ENCODE assay signal across 8 cellular contexts in the genomic region with DNA sequence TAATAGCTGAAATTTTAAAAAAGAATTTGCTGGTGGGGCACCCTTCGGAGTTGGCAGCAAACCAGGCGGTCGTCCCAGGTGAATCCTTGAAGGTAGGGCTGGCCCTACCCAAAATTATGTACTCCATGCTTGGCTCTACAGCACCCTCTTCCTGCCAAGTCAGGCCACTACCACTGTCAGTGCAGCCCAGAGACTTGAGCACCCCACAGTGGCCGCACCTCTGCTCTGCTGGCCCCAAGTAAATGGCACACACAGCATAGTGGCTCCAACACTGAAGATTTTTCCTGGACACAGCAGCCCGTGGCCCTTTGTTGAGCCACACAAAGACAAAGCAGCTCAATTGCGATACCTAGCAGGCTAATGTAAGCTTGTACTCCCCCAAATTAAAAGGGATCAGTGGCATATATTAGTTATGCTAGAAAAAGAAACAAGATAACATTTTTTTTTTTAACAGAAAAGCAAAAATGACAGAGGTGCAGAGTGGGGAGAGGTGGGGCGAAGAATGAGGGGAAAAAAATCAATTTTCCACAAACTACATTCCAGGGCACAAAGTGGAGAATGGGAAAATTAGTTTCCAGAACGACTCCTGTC.
DNase-seq lines count a peak whose midpoint lies in the region; ATAC-seq and TF ChIP-seq lines count a peak whose summit lies in the region.

No MANE protein-coding gene starts in this region.

- H3K9me3 ChIP-seq in PC-3 (ENCODE audit: low read length): no peaks in the 10 kb centered on the region
- no peaks in the 10 kb centered on the region for H3K9me3 ChIP-seq in testis

- intact Hi-C loops in PC-3 (cut with micrococcal nuclease) (loop anchor here (5.0 kb wide), 1 partner anchor 124 kb away; no protein-coding TSS in a partner anchor), testis (cut with DNase I; ENCODE audit: low total_unique reads) (no loop called here)

- no peak overlapping the region for H2AFZ ChIP-seq in PC-3 (ENCODE audit: low read length)

- H3F3A ChIP-seq in PC-3 (ENCODE audit: low read length, unreplicated experiment): no peaks in the 10 kb centered on the region

- WGBS in testis, 2 donors: 84 to 92% methylated on average over 8 of the region's 8 CpGs

- no TSS peak for BruUV-seq in PC-3 (replicated peaks; lab: Mats Ljungman, UMichigan)

- H3K79me2 ChIP-seq in PC-3 (ENCODE audit: low read length): no peaks in the 10 kb centered on the region

- no peaks in the 10 kb centered on the region for H3K9me2 ChIP-seq in PC-3 (replicated peaks; ENCODE audit: low read length)

- DNase-seq in activated gamma-delta T cell treated with Interleukin-2 at 50 U/mL for 16 hours (peak; percentile 47), activated gamma-delta T cell (lab: John Stamatoyannopoulos, UW) (no peak), PC-3 (peak; percentile 78), iris pigment epithelial cell (ENCODE audit: low read depth) (peak; percentile 80), testis (peak; percentile 45), occipital lobe (lab: John Stamatoyannopoulos, UW) (no peak)
- peak; percentile 61 for DNase-seq in activated naive CD4-positive, alpha-beta T cell treated with anti-CD3 and anti-CD28 coated beads, Interleukin-2, amount 50 U/mL, for 16 hours

- no peaks in the 10 kb centered on the region for H3K27me3 ChIP-seq in PC-3 (ENCODE audit: low read length)
- H3K27me3 ChIP-seq in testis: no peaks in the 10 kb centered on the region

- no peak for TF ChIP-seq POLR2A in testis (IDR thresholded peaks at IDR 0.05)

- no peak overlapping the region for H3K9ac ChIP-seq in PC-3 (ENCODE audit: low read length)

- TF ChIP-seq CTCF in PC-3 (conservative IDR thresholded peaks at IDR 0.05; ENCODE audit: low read depth, low read length): peak; percentile 98
- TF ChIP-seq CTCF in testis (IDR thresholded peaks at IDR 0.05): peak in 2 of 3 experiments; percentile 22 to 38

- H3K27ac ChIP-seq in PC-3 (ENCODE audit: low read length): no peak overlapping the region
- no peak overlapping the region for H3K27ac ChIP-seq in testis

- no peaks in the 10 kb centered on the region for H4K20me1 ChIP-seq in PC-3 (ENCODE audit: low read length)

- POLR2A ChIA-PET in PC-3 (lab: Charles Lee; ENCODE audit: unreplicated experiment): no interaction called here

- CTCF ChIA-PET in PC-3 (lab: Charles Lee): interaction anchor here (0.6 kb wide), 1 partner anchor 1050 kb away, joined by 3 read pairs; no protein-coding TSS in a partner anchor

- ATAC-seq in HG02970 (IDR thresholded peaks at IDR 0.05; ENCODE audit: low FRiP score, unreplicated experiment) (peak; percentile 65), PC-3 (peak; percentile 32)

- H3K4me3 ChIP-seq in PC-3 (ENCODE audit: low read length) (no peak overlapping the region), testis (no peak overlapping the region)

- H3K4me1 ChIP-seq in PC-3 (ENCODE audit: insufficient read depth, low read length): peaks cover 19% of the 10 kb centered on the region
- no peaks in the 10 kb centered on the region for H3K4me1 ChIP-seq in testis

- no peak overlapping the region for H3K4me2 ChIP-seq in PC-3 (ENCODE audit: low read length)

- H3K36me3 ChIP-seq in PC-3 (ENCODE audit: low read depth, low read length) (no peaks in the 10 kb centered on the region; the same call in 1 of the 2 replicates), testis (ENCODE audit: low read depth, missing control alignments) (no peaks in the 10 kb centered on the region)

Comparison
In these comparisons a context has a peak if more than half of its experiments do, and no peak if none do; other contexts are left out.
1. DNase-seq: peak in activated gamma-delta T cell treated with Interleukin-2 at 50 U/mL for 16 hours (single experiment), PC-3 (single experiment), activated naive CD4-positive, alpha-beta T cell treated with anti-CD3 and anti-CD28 coated beads, Interleukin-2, amount 50 U/mL, for 16 hours (single experiment), iris pigment epithelial cell (single experiment) and testis (single experiment); none in activated gamma-delta T cell (single experiment) and occipital lobe (single experiment).